Comparison of ENCODE assay signal across 20 cellular contexts in genomic region chr7:51138121-51139085, GRCh38.
DNase-seq lines count a peak whose midpoint lies in the region; ATAC-seq and TF ChIP-seq lines count a peak whose summit lies in the region.
"Had no signal": no experiment of that assay in that cellular context is flagged by ENCODE, and none has a peak within 500 bp of the region (broad histone marks: within the 10 kb centered on the region; RNA-seq: fewer than 3 reads in every experiment).

No MANE protein-coding gene starts in this region.

- no TSS peak for BruUV-seq in Calu3 (replicated peaks; lab: Mats Ljungman, UMichigan)

- no peak for ATAC-seq in HG03521 (IDR thresholded peaks at IDR 0.05; ENCODE audit: unreplicated experiment)
- ATAC-seq: heart left ventricle, WTC11 had no signal

- peaks cover 4% of the 10 kb centered on the region for H3K9me3 Mint-ChIP-seq in Calu3 (ENCODE audit: low read depth, unreplicated experiment)
- H3K9me3 Mint-ChIP-seq: natural killer cell treated with Interleukin-12 subunit alpha and Interleukin-12 subunit beta and Interleukin-15 and Interleukin-18, amount 100 ng/mL, for 72 hours had no signal

- peaks cover 24% of the 10 kb centered on the region for H3K36me3 Mint-ChIP-seq in Calu3 (ENCODE audit: insufficient read depth, unreplicated experiment)
- H3K36me3 Mint-ChIP-seq: natural killer cell treated with Interleukin-12 subunit alpha and Interleukin-12 subunit beta and Interleukin-15 and Interleukin-18, amount 100 ng/mL, for 72 hours had no signal

- intact Hi-C loops in Calu3 (cut with micrococcal nuclease; ENCODE audit: unreplicated experiment), result loop anchor here (2.0 kb wide), 1 partner anchor 268 kb away; no protein-coding TSS in a partner anchor

- CTCF ChIA-PET in Calu3 (lab: Charles Lee), result interaction anchor here (0.7 kb wide), 1 partner anchor 114 kb away, joined by 3 read pairs; no protein-coding TSS in a partner anchor

- peaks cover 53% of the 10 kb centered on the region for H3K4me1 Mint-ChIP-seq in Calu3 (ENCODE audit: low read depth, unreplicated experiment)

- no peaks in the 10 kb centered on the region for H3K9me3 ChIP-seq in endocrine pancreas (ENCODE audit: control insufficient read depth, low read length)
- H3K9me3 ChIP-seq: heart left ventricle, prostate gland, spleen had no signal

- peak; percentile 56 for DNase-seq in Calu3
- DNase-seq in NCI-H128 (lab: John Stamatoyannopoulos, UW; ENCODE audit: unreplicated experiment), result peak; percentile 65
- peak; percentile 94 for DNase-seq in NCI-H345 (lab: John Stamatoyannopoulos, UW)
- DNase-seq in SHP77 (lab: John Stamatoyannopoulos, UW), result no peak
- no peak for DNase-seq in T1000 (lab: John Stamatoyannopoulos, UW)
- no peak for DNase-seq in HT-29 (ENCODE audit: low spot score)
- DNase-seq: amygdala; cerebellar nuclear complex; effector memory CD4-positive, alpha-beta T cell; heart left ventricle; kidney; NCI-H1694 treated with DMSO at 0.1 percent for 48 hours; Right ventricle myocardium superior; spleen had no signal

- no peaks in the 10 kb centered on the region for H3K27me3 Mint-ChIP-seq in Calu3 (ENCODE audit: unreplicated experiment)

- H3K4me1 ChIP-seq in endocrine pancreas (ENCODE audit: control insufficient read depth, insufficient read depth, low read length), result peaks cover 15% of the 10 kb centered on the region

- H3K27ac Mint-ChIP-seq in Calu3 (ENCODE audit: unreplicated experiment), result peak overlapping the region; percentile 9
- H3K27ac Mint-ChIP-seq: natural killer cell treated with Interleukin-12 subunit alpha and Interleukin-12 subunit beta and Interleukin-15 and Interleukin-18, amount 100 ng/mL, for 72 hours; WTC11 had no signal

- no peaks in the 10 kb centered on the region for H3K27me3 ChIP-seq in endocrine pancreas (ENCODE audit: control insufficient read depth, insufficient read depth, low read length)
- H3K27me3 ChIP-seq: heart left ventricle, spleen had no signal

- no peak for TF ChIP-seq CTCF in Calu3 (IDR thresholded peaks at IDR 0.05; ENCODE audit: unreplicated experiment)

- no peak overlapping the region for H3K9ac ChIP-seq in endocrine pancreas (ENCODE audit: control insufficient read depth, insufficient read depth, low read length)
- H3K9ac ChIP-seq: KMS-11 had no signal

- peak overlapping the region; percentile 62 for H3K4me3 ChIP-seq in endocrine pancreas (ENCODE audit: control insufficient read depth, insufficient read depth, low read length)
- H3K4me3 ChIP-seq: heart left ventricle, prostate gland, spleen had no signal

- no peaks in the 10 kb centered on the region for H3K36me3 ChIP-seq in endocrine pancreas (ENCODE audit: control insufficient read depth, insufficient read depth, low read length)
- H3K36me3 ChIP-seq: prostate gland, spleen had no signal

- H3K4me3 Mint-ChIP-seq in Calu3 (ENCODE audit: low read depth, unreplicated experiment), result no peak overlapping the region
- H3K4me3 Mint-ChIP-seq: natural killer cell treated with Interleukin-12 subunit alpha and Interleukin-12 subunit beta and Interleukin-15 and Interleukin-18, amount 100 ng/mL, for 72 hours; WTC11 had no signal

Comparison
In these comparisons a context has a peak if more than half of its experiments do, and no peak if none do; other contexts are left out.
1. DNase-seq: peak in Calu3 (single experiment), NCI-H128 (single experiment) and NCI-H345 (single experiment); none in SHP77 (0 of 2), T1000 (single experiment) and HT-29 (single experiment).